Comparison of ENCODE assay signal across 24 cellular contexts in the genomic region with DNA sequence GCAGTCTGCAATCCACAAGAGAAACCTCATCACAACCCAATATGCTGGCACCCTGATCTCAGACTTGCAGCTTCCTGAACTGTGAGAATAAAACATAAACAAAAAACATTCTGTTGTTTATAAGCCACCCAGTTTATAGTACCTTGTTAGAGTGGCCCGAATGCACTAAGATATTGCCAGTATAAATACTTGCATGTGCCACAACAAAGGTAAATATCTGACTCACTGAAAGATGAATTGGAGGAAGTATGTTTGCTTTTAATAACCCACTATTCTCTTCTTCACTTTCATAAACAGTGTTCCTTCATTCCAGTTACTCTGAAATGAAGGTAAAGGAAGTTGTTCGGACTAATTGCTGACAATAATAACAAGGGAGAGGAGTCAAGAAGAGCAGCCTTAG.
DNase-seq lines count a peak whose midpoint lies in the region; ATAC-seq, FAIRE-seq and TF ChIP-seq lines count a peak whose summit lies in the region.
"Had no signal": no experiment of that assay in that cellular context is flagged by ENCODE, and none has a peak within 500 bp of the region (broad histone marks: within the 10 kb centered on the region; RNA-seq: fewer than 3 reads in every experiment).

No MANE protein-coding gene starts in this region.

- H3K9me3 Mint-ChIP-seq in CD4-positive, alpha-beta T cell: peaks cover 7% of the 10 kb centered on the region
- H3K9me3 Mint-ChIP-seq: IgD-negative memory B cell had no signal

- no peak overlapping the region for H3K27ac Mint-ChIP-seq in CD4-positive, alpha-beta T cell
- H3K27ac Mint-ChIP-seq: B cell, CD14-positive monocyte, IgD-negative memory B cell had no signal

- H3K4me2 ChIP-seq in PC-3 (ENCODE audit: low read length): peak overlapping the region; percentile 19; the same call in 1 of the 2 replicates
- no peak overlapping the region for H3K4me2 ChIP-seq in HepG2 (ENCODE audit: low read depth, low read length)

- TF ChIP-seq CTCF in PC-3 (conservative IDR thresholded peaks at IDR 0.05; ENCODE audit: low read depth, low read length) (no peak), epithelial cell of esophagus (IDR thresholded peaks at IDR 0.05; ENCODE audit: insufficient read depth, low read depth, low read length, missing control alignments) (no peak), HepG2 (CRISPR knock-in tag; IDR thresholded peaks at IDR 0.05) (no peak)
- no peak for TF ChIP-seq CTCF in CD4-positive, alpha-beta T cell (IDR thresholded peaks at IDR 0.05)

- WGBS in HepG2 (ENCODE audit: low lambda C conversion rate): 0% methylated on average over 2 of the region's 2 CpGs

- POLR2A ChIA-PET in PC-3 (lab: Charles Lee; ENCODE audit: unreplicated experiment) (no interaction called here), HepG2 (lab: Yijun Ruan, JAX) (no interaction called here)
- POLR2A ChIA-PET in CD4-positive, alpha-beta T cell (lab: Charles Lee): no interaction called here

- H3K79me2 ChIP-seq in PC-3 (ENCODE audit: low read length) (no peaks in the 10 kb centered on the region), HepG2 (ENCODE audit: insufficient read depth, low read length) (no peaks in the 10 kb centered on the region)

- no peaks in the 10 kb centered on the region for H3F3A ChIP-seq in PC-3 (ENCODE audit: low read length, unreplicated experiment)

- H3K9me3 ChIP-seq in PC-3 (ENCODE audit: low read length) (no peaks in the 10 kb centered on the region), HepG2 (ENCODE audit: low read length) (no peaks in the 10 kb centered on the region)
- H3K9me3 ChIP-seq in CD4-positive, alpha-beta T cell (ENCODE audit: control insufficient read depth, low read length): no peaks in the 10 kb centered on the region

- in situ Hi-C loops in HepG2 (cut with HindIII; ENCODE audit: extremely low pct_ligation_motif_present, low pct_unique_long_range_greater_than_20kb): loop anchor here (25.0 kb wide), 1 partner anchor 1207 kb away; no protein-coding TSS in a partner anchor

- TF ChIP-seq EP300 in HepG2 (IDR thresholded peaks at IDR 0.05; ENCODE audit: low read depth in 2 of 2, low read length in 2 of 2): no peak
- no peak for TF ChIP-seq EP300 in HepG2 (CRISPR knock-in tag; IDR thresholded peaks at IDR 0.05; ENCODE audit: borderline replicate concordance)

- ATAC-seq in PC-3 (peak; percentile 96), HepG2 (no peak)
- no peak for ATAC-seq in CD4-positive, alpha-beta T cell (ENCODE audit: poor library complexity)
- ATAC-seq: GM12878 had no signal

- no peak for TF ChIP-seq RAD21 in HepG2 (CRISPR knock-in tag; IDR thresholded peaks at IDR 0.05)

- H3K36me3 Mint-ChIP-seq in CD4-positive, alpha-beta T cell (ENCODE audit: low read depth): no peaks in the 10 kb centered on the region
- H3K36me3 Mint-ChIP-seq: CD14-positive monocyte, IgD-negative memory B cell had no signal

- DNase-seq in NCI-H146 (lab: John Stamatoyannopoulos, UW): peak; percentile 17
- DNase-seq in NCI-H146 treated with DMSO at 0.1 percent for 48 hours (lab: John Stamatoyannopoulos, UW; ENCODE audit: unreplicated experiment): no peak
- DNase-seq in HTR-8/SVneo (ENCODE audit: insufficient read length, low spot score): no peak
- peak; percentile 42 for DNase-seq in PC-3
- DNase-seq in epithelial cell of esophagus (ENCODE audit: low read depth): peak; percentile 2
- no peak for DNase-seq in activated T-cell treated with anti-CD3 and anti-CD28 coated beads for 4 hours
- no peak for DNase-seq in HepG2 (ENCODE audit: low spot score)
- no peak for DNase-seq in CD4-positive, alpha-beta T cell
- DNase-seq: DND-41, GM23248, Karpas-422, MM.1S, NCI-H1092, NCI-H1694, NCI-H2171 treated with DMSO at 0.1 percent for 48 hours, NCI-H526 treated with DMSO at 0.1 percent for 48 hours, SW 1271, T-helper 2 cell had no signal

- H3K4me1 ChIP-seq in PC-3 (ENCODE audit: insufficient read depth, low read length) (peaks cover 11% of the 10 kb centered on the region), HepG2 (ENCODE audit: insufficient read depth, low read length) (no peaks in the 10 kb centered on the region)

- BruUV-seq in PC-3 (replicated peaks; lab: Mats Ljungman, UMichigan) (no TSS peak), HepG2 (replicated peaks; lab: Mats Ljungman, UMichigan) (no TSS peak)

- H3K27ac ChIP-seq in PC-3 (ENCODE audit: low read length): no peak overlapping the region
- no peak overlapping the region for H3K27ac ChIP-seq in HepG2 (ENCODE audit: extremely low read length, insufficient read depth, low read length)
- no peak overlapping the region for H3K27ac ChIP-seq in CD4-positive, alpha-beta T cell (ENCODE audit: low read depth, low read length)
- H3K27ac ChIP-seq: GM23248, SK-N-MC had no signal

- no peaks in the 10 kb centered on the region for H3K9me2 ChIP-seq in PC-3 (replicated peaks; ENCODE audit: low read length)

- no peak for TF ChIP-seq POLR2A in HepG2 (IDR thresholded peaks at IDR 0.05; ENCODE audit: insufficient read depth in 1 of 2, low read depth in 2 of 2, low read length in 2 of 2)

- no peak overlapping the region for H3K9ac ChIP-seq in PC-3 (ENCODE audit: low read length)
- no peak overlapping the region for H3K9ac ChIP-seq in HepG2 (ENCODE audit: insufficient read depth, low read depth, low read length)
- H3K9ac ChIP-seq: GM23248 had no signal

- intact Hi-C loops in PC-3 (cut with micrococcal nuclease): loop anchor here (2.0 to 10.0 kb wide), 2 partner anchors 279 to 665 kb away; no protein-coding TSS in a partner anchor
- intact Hi-C loops in HepG2 (cut with micrococcal nuclease; ENCODE audit: unreplicated experiment): loop anchor here (10.0 kb wide), 1 partner anchor 995 kb away; no protein-coding TSS in a partner anchor
- intact Hi-C loops in CD4-positive, alpha-beta T cell (cut with DNase I, micrococcal nuclease): no loop called here

- no peaks in the 10 kb centered on the region for H3K27me3 Mint-ChIP-seq in CD4-positive, alpha-beta T cell
- H3K27me3 Mint-ChIP-seq: B cell, IgD-negative memory B cell had no signal

- H2AFZ ChIP-seq in PC-3 (ENCODE audit: low read length): no peak overlapping the region
- H2AFZ ChIP-seq in HepG2 (ENCODE audit: low read length): no peak overlapping the region
- H2AFZ ChIP-seq: GM23248 had no signal

- H4K20me1 ChIP-seq in PC-3 (ENCODE audit: low read length) (no peaks in the 10 kb centered on the region), HepG2 (ENCODE audit: insufficient read depth, low read length) (no peaks in the 10 kb centered on the region)

- H3K4me3 ChIP-seq in PC-3 (ENCODE audit: low read length): no peak overlapping the region
- no peak overlapping the region for H3K4me3 ChIP-seq in epithelial cell of esophagus (ENCODE audit: low read length)
- no peak overlapping the region for H3K4me3 ChIP-seq in HepG2 (replicated peaks in 1 of 3; ENCODE audit: insufficient read depth in 1 of 3, low read depth in 2 of 3, low read length in 3 of 3)
- H3K4me3 ChIP-seq: GM12878, GM23248, SK-N-MC had no signal

- no peaks in the 10 kb centered on the region for H3K4me1 Mint-ChIP-seq in CD4-positive, alpha-beta T cell (ENCODE audit: low read depth)
- H3K4me1 Mint-ChIP-seq: B cell, CD14-positive monocyte, IgD-negative memory B cell had no signal

- H3K36me3 ChIP-seq in PC-3 (ENCODE audit: low read depth, low read length) (no peaks in the 10 kb centered on the region), HepG2 (replicated peaks in 1 of 2; ENCODE audit: control insufficient read depth in 1 of 2, insufficient read depth in 2 of 2, low read length in 2 of 2) (no peaks in the 10 kb centered on the region)

- H3K27me3 ChIP-seq in PC-3 (ENCODE audit: low read length) (no peaks in the 10 kb centered on the region), HepG2 (ENCODE audit: control insufficient read depth in 1 of 2, insufficient read depth in 2 of 2, low read length in 2 of 2) (no peaks in the 10 kb centered on the region)
- H3K27me3 ChIP-seq in CD4-positive, alpha-beta T cell (ENCODE audit: control insufficient read depth, insufficient read depth, low read length): no peaks in the 10 kb centered on the region

- FAIRE-seq in HTR-8/SVneo (lab: Jason Lieb, UNC) (peak; percentile 9), HepG2 (lab: Jason Lieb, UNC) (no peak)
- FAIRE-seq: D721Med, GM12878 had no signal

- H3K4me3 Mint-ChIP-seq in CD4-positive, alpha-beta T cell: no peak overlapping the region
- H3K4me3 Mint-ChIP-seq: B cell, CD14-positive monocyte, IgD-negative memory B cell had no signal

- CTCF ChIA-PET in PC-3 (lab: Charles Lee): no interaction called here
- CTCF ChIA-PET in HepG2 (lab: Yijun Ruan, JAX; ENCODE audit: low intra/inter-chr PET ratio, low total read pairs): no interaction called here
- CTCF ChIA-PET in CD4-positive, alpha-beta T cell (lab: Charles Lee): no interaction called here

TF ChIP-seq in HepG2, 621 proteins besides CTCF, POLR2A, EP300 and RAD21 (continues in another document):
- TF ChIP-seq MAZ (IDR thresholded peaks at IDR 0.05; ENCODE audit: borderline replicate concordance, low read depth, low read length): no peak
- TF ChIP-seq MAZ (CRISPR knock-in tag; IDR thresholded peaks at IDR 0.05; ENCODE audit: low read depth): no peak
- TF ChIP-seq, protein P1, sequence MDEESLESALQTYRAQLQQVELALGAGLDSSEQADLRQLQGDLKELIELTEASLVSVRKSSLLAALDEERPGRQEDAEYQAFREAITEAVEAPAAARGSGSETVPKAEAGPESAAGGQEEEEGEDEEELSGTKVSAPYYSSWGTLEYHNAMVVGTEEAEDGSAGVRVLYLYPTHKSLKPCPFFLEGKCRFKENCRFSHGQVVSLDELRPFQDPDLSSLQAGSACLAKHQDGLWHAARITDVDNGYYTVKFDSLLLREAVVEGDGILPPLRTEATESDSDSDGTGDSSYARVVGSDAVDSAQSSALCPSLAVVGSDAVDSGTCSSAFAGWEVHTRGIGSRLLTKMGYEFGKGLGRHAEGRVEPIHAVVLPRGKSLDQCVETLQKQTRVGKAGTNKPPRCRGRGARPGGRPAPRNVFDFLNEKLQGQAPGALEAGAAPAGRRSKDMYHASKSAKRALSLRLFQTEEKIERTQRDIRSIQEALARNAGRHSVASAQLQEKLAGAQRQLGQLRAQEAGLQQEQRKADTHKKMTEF (CRISPR knock-in tag; IDR thresholded peaks at IDR 0.05): no peak

Comparison
In these comparisons a context has a peak if more than half of its experiments do, and no peak if none do; other contexts are left out.
1. DNase-seq: peak in NCI-H146 (single experiment), PC-3 (single experiment) and epithelial cell of esophagus (single experiment); none in NCI-H146 treated with DMSO at 0.1 percent for 48 hours (single experiment), HTR-8/SVneo (single experiment), activated T-cell treated with anti-CD3 and anti-CD28 coated beads for 4 hours (single experiment), HepG2 (single experiment) and CD4-positive, alpha-beta T cell (0 of 10).
2. intact Hi-C loops: an anchor here in PC-3 (2.0 to 10.0 kb wide) and HepG2 (10.0 kb wide); none called in CD4-positive, alpha-beta T cell.